17 cellular contexts compared by ENCODE assay signal in genomic region chr9:126506361-126507317, GRCh38.
"Had no signal": no experiment of that assay in that cellular context is flagged by ENCODE, and none has a peak within 500 bp of the region (broad histone marks: within the 10 kb centered on the region; RNA-seq: fewer than 3 reads in every experiment).

No MANE protein-coding gene starts in this region.

- H3K4me1 ChIP-seq: upper lobe of left lung had no signal

- H3K27me3 ChIP-seq: body of pancreas, neutrophil, upper lobe of left lung had no signal

- H3K4me3 Mint-ChIP-seq: activated T-cell treated with anti-CD3 and anti-CD28 coated beads, Interleukin-2, amount 50 U/mL, for 24 hours; memory B cell; naive thymus-derived CD8-positive, alpha-beta T cell had no signal

- H3K36me3 Mint-ChIP-seq: activated naive CD4-positive, alpha-beta T cell treated with anti-CD3 and anti-CD28 coated beads, Interleukin-2, amount 50 U/mL, for 72 hours; memory B cell had no signal

- DNase-seq: activated CD4-positive, alpha-beta T cell treated with anti-CD3 and anti-CD28 coated beads, Interleukin-2, amount 50 U/mL, for 4 hours; activated gamma-delta T cell; activated T-cell treated with anti-CD3 and anti-CD28 coated beads, Interleukin-2, amount 50 U/mL, for 24 hours; central memory CD4-positive, alpha-beta T cell; effector CD4-positive, alpha-beta T cell; foreskin melanocyte; stimulated activated CD4-positive, alpha-beta T cell treated with anti-CD3 and anti-CD28 coated beads, Interleukin-4, amount 100 ng/mL, for 4 hours; stimulated activated CD8-positive, alpha-beta memory T cell treated with anti-CD3 and anti-CD28 coated beads, Interleukin-4, amount 100 ng/mL, for 48 hours; stimulated activated naive CD4-positive, alpha-beta T cell treated with Interleukin-2 at 50 U/mL for 16 hours had no signal

- H3K27ac Mint-ChIP-seq: activated naive CD4-positive, alpha-beta T cell treated with anti-CD3 and anti-CD28 coated beads, Interleukin-2, amount 50 U/mL, for 72 hours; activated T-cell treated with anti-CD3 and anti-CD28 coated beads, Interleukin-2, amount 50 U/mL, for 24 hours; memory B cell; naive thymus-derived CD8-positive, alpha-beta T cell had no signal

- H3K4me1 Mint-ChIP-seq: memory B cell had no signal

- H3K9me3 Mint-ChIP-seq: activated naive CD4-positive, alpha-beta T cell treated with anti-CD3 and anti-CD28 coated beads, Interleukin-2, amount 50 U/mL, for 72 hours; activated T-cell treated with anti-CD3 and anti-CD28 coated beads, Interleukin-2, amount 50 U/mL, for 24 hours; memory B cell; naive thymus-derived CD8-positive, alpha-beta T cell had no signal

- H3K4me3 ChIP-seq: body of pancreas, coronary artery, skin epidermis, upper lobe of left lung had no signal

- ATAC-seq: activated naive CD4-positive, alpha-beta T cell treated with anti-CD3 and anti-CD28 coated beads, Interleukin-2, amount 50 U/mL, for 72 hours; body of pancreas; naive thymus-derived CD8-positive, alpha-beta T cell had no signal

- H3K9me3 ChIP-seq: body of pancreas, neutrophil, upper lobe of left lung had no signal

- H3K27ac ChIP-seq: body of pancreas, coronary artery, neutrophil, skin epidermis, upper lobe of left lung had no signal
